In the genomic region with DNA sequence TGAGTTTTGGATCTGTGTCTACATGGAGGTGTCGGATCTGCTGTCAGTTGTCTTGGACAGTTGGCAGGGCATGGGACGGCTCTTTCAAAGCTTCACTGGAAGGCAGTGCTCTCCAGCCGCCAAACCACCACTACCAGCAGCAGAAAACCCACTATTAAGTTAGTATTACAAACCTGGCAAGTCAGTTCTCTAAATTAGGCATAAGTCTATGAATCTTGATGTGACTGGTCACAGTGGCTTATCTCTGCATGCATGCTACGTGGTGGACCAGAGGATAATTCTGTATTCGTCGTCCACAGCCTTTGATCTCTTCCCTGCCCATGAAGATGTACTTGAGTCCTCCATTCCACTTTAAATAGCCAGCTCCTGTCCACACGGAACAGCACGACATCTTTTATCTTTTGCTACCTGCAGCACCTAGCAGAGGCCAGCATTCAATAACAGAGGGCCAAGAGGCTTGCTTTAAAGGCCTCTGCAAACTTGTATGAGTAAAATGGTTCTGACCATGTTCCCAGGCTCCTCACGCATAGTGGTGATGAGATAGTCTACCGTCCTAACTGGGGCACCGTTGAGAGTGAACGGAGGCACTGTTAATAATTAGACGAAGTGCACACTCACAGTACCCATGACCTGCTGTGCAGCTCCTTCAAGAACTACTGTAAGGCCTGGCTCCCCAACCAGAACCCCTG, we compare ENCODE assay signal across 8 cellular contexts. TPM values are rescaled to one million over a fixed set of nuclear protein-coding genes. Genes with fewer than 3 reads are reported as not detected.
DNase-seq lines count a peak whose midpoint lies in the region; ATAC-seq and TF ChIP-seq lines count a peak whose summit lies in the region.

No MANE protein-coding gene starts in this region.

- peak in 1 of 5 donors; percentile 11 for DNase-seq in heart left ventricle
- DNase-seq in Right ventricle myocardium superior: no peak
- DNase-seq in breast epithelium (ENCODE audit: low spot score in 2 of 2): no peak
- no peak for DNase-seq in vagina (ENCODE audit: extremely low spot score in 2 of 2)
- DNase-seq in NK-92 (lab: John Stamatoyannopoulos, UW; ENCODE audit: unreplicated experiment): no peak

- no peak for ATAC-seq in heart left ventricle
- no peak for ATAC-seq in Right ventricle myocardium superior (ENCODE audit: poor library complexity)
- no peak for ATAC-seq in HG02981 (IDR thresholded peaks at IDR 0.05; ENCODE audit: unreplicated experiment)
- ATAC-seq in GM21717 (IDR thresholded peaks at IDR 0.05; ENCODE audit: unreplicated experiment): no peak

- H3K27me3 ChIP-seq in heart left ventricle: no peaks in the 10 kb centered on the region
- no peaks in the 10 kb centered on the region for H3K27me3 ChIP-seq in breast epithelium
- H3K27me3 ChIP-seq in vagina: no peaks in the 10 kb centered on the region

- 44 to 58% (median 53%) methylated on average over 13 of the region's 13 CpGs for WGBS in heart left ventricle, 4 donors
- WGBS in mesodermal cell (ENCODE audit: insufficient coverage in 2 of 2), 2 experiments: 78 to 86% methylated on average over 8 to 10 of the region's 13 CpGs

- H3K36me3 ChIP-seq in heart left ventricle: no peaks in the 10 kb centered on the region
- H3K36me3 ChIP-seq in breast epithelium: no peaks in the 10 kb centered on the region
- H3K36me3 ChIP-seq in mesodermal cell (ENCODE audit: control insufficient read depth, insufficient read depth, low read length): no peaks in the 10 kb centered on the region
- no peaks in the 10 kb centered on the region for H3K36me3 ChIP-seq in vagina

- H3K4me3 ChIP-seq in heart left ventricle (peak overlapping the region; percentile 60 to 94 (median 78)), breast epithelium (peak overlapping the region; percentile 68 to 94 (median 75)), mesodermal cell (ENCODE audit: extremely low read depth, insufficient read depth, low read length, poor library complexity, severe bottlenecking) (peak overlapping the region; percentile 49), vagina (peak overlapping the region; percentile 67 to 93)

- intact Hi-C loops in heart left ventricle (cut with DNase I) (loop anchor here in 2 of 10 donors (2.0 to 5.0 kb wide), 3 partner anchors 16 to 453 kb away; no protein-coding TSS in a partner anchor), Right ventricle myocardium superior (cut with DNase I) (no loop called here), breast epithelium (cut with DNase I; ENCODE audit: low total_unique reads) (no loop called here), vagina (cut with DNase I) (no loop called here)

- TF ChIP-seq POLR2A in heart left ventricle (IDR thresholded peaks at IDR 0.05) (no peak), breast epithelium (IDR thresholded peaks at IDR 0.05) (no peak), vagina (IDR thresholded peaks at IDR 0.05) (no peak)

- peaks cover 5 to 84% (median 59%) of the 10 kb centered on the region in 12 donors for H3K4me1 ChIP-seq in heart left ventricle
- H3K4me1 ChIP-seq in breast epithelium: peaks cover 10 to 16% of the 10 kb centered on the region in 2 donors
- peaks cover 24% of the 10 kb centered on the region for H3K4me1 ChIP-seq in mesodermal cell (ENCODE audit: control insufficient read depth, insufficient read depth, low read length, poor library complexity, severe bottlenecking)
- H3K4me1 ChIP-seq in vagina: peaks cover 46% of the 10 kb centered on the region

- no peak for TF ChIP-seq CTCF in heart left ventricle (IDR thresholded peaks at IDR 0.05)
- TF ChIP-seq CTCF in breast epithelium (IDR thresholded peaks at IDR 0.05): no peak
- no peak for TF ChIP-seq CTCF in vagina (IDR thresholded peaks at IDR 0.05)

- H3K9me3 ChIP-seq in heart left ventricle: no peaks in the 10 kb centered on the region
- no peaks in the 10 kb centered on the region for H3K9me3 ChIP-seq in breast epithelium
- H3K9me3 ChIP-seq in mesodermal cell (ENCODE audit: control insufficient read depth, low read length): no peaks in the 10 kb centered on the region
- no peaks in the 10 kb centered on the region for H3K9me3 ChIP-seq in vagina

- H3K27ac ChIP-seq in heart left ventricle (peak overlapping the region; percentile 85 to 97 (median 92)), breast epithelium (peak overlapping the region; percentile 67 to 96), mesodermal cell (ENCODE audit: low read depth, low read length, severe bottlenecking) (peak overlapping the region; percentile 86), vagina (peak overlapping the region; percentile 83)

RNA-seq across cellular contexts. Expression of a gene that starts 0.8 kb away (rescaled TPM):
- total RNA-seq in heart left ventricle (10 to 100 TPM; 12.3 to 56.8 (median 25.2) TPM), Right ventricle myocardium superior (26.3 TPM), breast epithelium (10 to 100 TPM; 24.1 to 56.8 (median 43.6) TPM), vagina (36.1 TPM)
- polyA plus RNA-seq in heart left ventricle: 10 to 100 TPM; 11.1 to 26.4 TPM
- polyA plus RNA-seq in mesodermal cell (2013, experiment 1 of 2): 0.96 TPM
- polyA plus RNA-seq in mesodermal cell (2013, experiment 2 of 2): 0.86 TPM

RNA-seq across cellular contexts. Expression of a gene that starts 42.7 kb away (rescaled TPM):
- total RNA-seq in heart left ventricle: 1 to 10 TPM; 1.4 to 8.8 (median 3.0) TPM
- polyA plus RNA-seq in heart left ventricle: 1 to 10 TPM; 1.8 to 2.8 TPM
- total RNA-seq in Right ventricle myocardium superior: 2.5 TPM
- total RNA-seq in breast epithelium: 1 to 10 TPM; 2.6 to 3.3 (median 3.2) TPM
- 4.8 TPM for polyA plus RNA-seq in mesodermal cell (2013, experiment 1 of 2)
- 7.1 TPM for polyA plus RNA-seq in mesodermal cell (2013, experiment 2 of 2)
- 8.3 TPM for total RNA-seq in vagina
